ENCODE assay signal across 18 cellular contexts in the genomic region with DNA sequence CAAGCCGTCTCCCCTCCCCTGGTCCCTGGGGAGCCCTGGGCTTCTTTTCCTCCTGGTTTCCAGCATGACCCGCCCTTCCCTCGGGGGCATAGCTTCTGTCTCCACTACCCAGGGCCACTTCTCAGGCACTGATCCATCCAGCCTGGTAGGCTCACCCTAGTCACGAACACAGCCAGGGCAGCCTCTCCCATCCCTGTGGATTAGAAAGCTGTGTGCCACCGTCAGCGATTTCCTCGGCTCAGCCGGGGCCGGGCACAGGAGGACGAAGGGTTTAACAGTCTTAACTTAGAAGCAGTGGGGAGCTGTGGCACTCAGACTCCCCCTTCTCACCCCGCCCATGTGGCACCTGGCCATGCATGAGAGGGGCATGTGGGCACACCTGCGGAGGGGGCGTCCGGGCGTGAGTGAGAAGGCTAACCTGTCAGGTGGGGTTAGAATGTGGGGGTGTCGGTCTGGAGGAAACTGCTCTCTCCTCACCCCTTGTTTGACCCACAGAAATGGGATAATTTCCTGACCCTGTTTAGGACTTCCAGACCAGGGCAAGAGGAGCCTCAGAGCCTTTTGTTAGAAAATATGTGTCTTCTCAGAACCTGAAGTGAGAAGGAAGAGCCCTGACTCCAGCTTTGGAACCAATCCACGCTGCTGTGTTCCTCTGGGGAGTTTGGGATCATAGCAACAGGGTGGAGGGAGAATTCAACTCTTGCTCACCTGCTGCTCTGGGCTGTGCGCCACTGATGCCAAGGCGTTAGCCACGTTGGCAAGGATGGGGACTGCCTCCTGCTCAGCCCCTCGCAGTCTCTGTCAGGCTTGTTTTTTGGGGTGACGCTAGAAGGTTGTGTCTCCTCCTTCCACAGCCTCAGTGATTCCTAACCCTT. TPM values are rescaled to one million over a fixed set of nuclear protein-coding genes. Genes with fewer than 3 reads are reported as not detected.
A peak's percentile ranks its signal among the peaks of the same experiment; 100 is the strongest.
DNase-seq lines count a peak whose midpoint lies in the region; ATAC-seq, FAIRE-seq and TF ChIP-seq lines count a peak whose summit lies in the region.
"Had no signal": no experiment of that assay in that cellular context is flagged by ENCODE, and none has a peak within 500 bp of the region (broad histone marks: within the 10 kb centered on the region; RNA-seq: fewer than 3 reads in every experiment).

No MANE protein-coding gene starts in this region.

- FAIRE-seq in D721Med (lab: Jason Lieb, UNC), result no peak
- FAIRE-seq: urothelium cell line had no signal

- DNase-seq in NCI-H2107 treated with DMSO at 0.1 percent for 48 hours (lab: John Stamatoyannopoulos, UW; ENCODE audit: unreplicated experiment) (peak; percentile 9), NCI-H2107 (lab: John Stamatoyannopoulos, UW) (no peak), D721Med (ENCODE audit: insufficient read length, low spot score) (peak; percentile 73), osteocyte (ENCODE audit: extremely low spot score, unreplicated experiment) (peak; percentile 82), DMS 273 treated with DMSO at 0.1 percent for 48 hours (lab: John Stamatoyannopoulos, UW) (no peak), GM23248 (no peak)
- no peak for DNase-seq in central memory CD8-positive, alpha-beta T cell (ENCODE audit: low spot score in 2 of 2)
- DNase-seq: activated naive CD8-positive, alpha-beta T cell treated with anti-CD3 and anti-CD28 coated beads for 36 hours; COR-L47; endodermal cell; left ventricle myocardium superior; NCI-H446; T1000 had no signal

- no peak overlapping the region for H3K4me2 ChIP-seq in GM23248 (ENCODE audit: unreplicated experiment)
- H3K4me2 ChIP-seq: neural progenitor cell had no signal

- no peak overlapping the region for H2AFZ ChIP-seq in GM23248
- H2AFZ ChIP-seq: neural progenitor cell had no signal

- H3K4me3 Mint-ChIP-seq in central memory CD8-positive, alpha-beta T cell, result no peak overlapping the region
- H3K4me3 Mint-ChIP-seq in osteocyte (ENCODE audit: unreplicated experiment), result no peak overlapping the region
- H3K4me3 Mint-ChIP-seq: activated naive CD8-positive, alpha-beta T cell treated with anti-CD3 and anti-CD28 coated beads for 36 hours; endodermal cell; neural progenitor cell had no signal

- H4K20me1 ChIP-seq in GM23248 (ENCODE audit: insufficient read depth), result no peaks in the 10 kb centered on the region

- ATAC-seq in central memory CD8-positive, alpha-beta T cell (replicated peaks; ENCODE audit: extremely low read depth, poor library complexity, severe bottlenecking), result no peak
- no peak for ATAC-seq in GM21381 (IDR thresholded peaks at IDR 0.05; ENCODE audit: unreplicated experiment)
- ATAC-seq: left ventricle myocardium superior, mucosa of descending colon had no signal

- no peaks in the 10 kb centered on the region for H3K36me3 ChIP-seq in GM23248 (ENCODE audit: low read depth)
- H3K36me3 ChIP-seq: neural progenitor cell had no signal

- no peaks in the 10 kb centered on the region for H3K79me2 ChIP-seq in GM23248 (ENCODE audit: insufficient read depth)

- no peaks in the 10 kb centered on the region for H3K9me2 ChIP-seq in GM23248 (ENCODE audit: insufficient read depth)

- H3K9me3 ChIP-seq in GM23248 (ENCODE audit: low read depth), result no peaks in the 10 kb centered on the region
- H3K9me3 ChIP-seq: mucosa of descending colon had no signal

- no peaks in the 10 kb centered on the region for H3K27me3 ChIP-seq in GM23248 (replicated peaks; ENCODE audit: insufficient read depth)
- H3K27me3 ChIP-seq: neural progenitor cell had no signal

- in situ Hi-C loops in GM23248 (cut with MboI), result no loop called here

- H3K27ac Mint-ChIP-seq in central memory CD8-positive, alpha-beta T cell (ENCODE audit: low read depth), result peak overlapping the region; percentile 72
- H3K27ac Mint-ChIP-seq in osteocyte (ENCODE audit: unreplicated experiment), result no peak overlapping the region
- H3K27ac Mint-ChIP-seq: activated naive CD8-positive, alpha-beta T cell treated with anti-CD3 and anti-CD28 coated beads for 36 hours; endodermal cell; neural progenitor cell had no signal

- no peaks in the 10 kb centered on the region for H3K4me1 ChIP-seq in GM23248 (ENCODE audit: insufficient read depth)
- H3K4me1 ChIP-seq: neural progenitor cell had no signal

- TF ChIP-seq CTCF in D721Med (IDR thresholded peaks at IDR 0.05; ENCODE audit: insufficient read depth, missing control alignments) (no peak), osteocyte (IDR thresholded peaks at IDR 0.05) (no peak)

- no peaks in the 10 kb centered on the region for H3K9me3 Mint-ChIP-seq in central memory CD8-positive, alpha-beta T cell
- no peaks in the 10 kb centered on the region for H3K9me3 Mint-ChIP-seq in osteocyte (ENCODE audit: unreplicated experiment)
- H3K9me3 Mint-ChIP-seq: activated naive CD8-positive, alpha-beta T cell treated with anti-CD3 and anti-CD28 coated beads for 36 hours; endodermal cell; neural progenitor cell had no signal

- H3K9ac ChIP-seq in GM23248, result no peak overlapping the region
- H3K9ac ChIP-seq: neural progenitor cell had no signal

- peaks cover 12% of the 10 kb centered on the region for H3K36me3 Mint-ChIP-seq in central memory CD8-positive, alpha-beta T cell (ENCODE audit: insufficient read depth)
- no peaks in the 10 kb centered on the region for H3K36me3 Mint-ChIP-seq in osteocyte (ENCODE audit: unreplicated experiment)
- H3K36me3 Mint-ChIP-seq: activated naive CD8-positive, alpha-beta T cell treated with anti-CD3 and anti-CD28 coated beads for 36 hours had no signal

- no peak overlapping the region for H3K4me3 ChIP-seq in GM23248
- H3K4me3 ChIP-seq: mucosa of descending colon, neural progenitor cell had no signal

- no peaks in the 10 kb centered on the region for H3K27me3 Mint-ChIP-seq in central memory CD8-positive, alpha-beta T cell
- peaks cover 10% of the 10 kb centered on the region for H3K27me3 Mint-ChIP-seq in osteocyte (ENCODE audit: unreplicated experiment)
- H3K27me3 Mint-ChIP-seq: activated naive CD8-positive, alpha-beta T cell treated with anti-CD3 and anti-CD28 coated beads for 36 hours had no signal

- H3K4me1 Mint-ChIP-seq in central memory CD8-positive, alpha-beta T cell, result peaks cover 34% of the 10 kb centered on the region
- H3K4me1 Mint-ChIP-seq in osteocyte (ENCODE audit: unreplicated experiment), result no peaks in the 10 kb centered on the region
- H3K4me1 Mint-ChIP-seq: neural progenitor cell had no signal

- no peaks in the 10 kb centered on the region for H3F3A ChIP-seq in GM23248 (ENCODE audit: insufficient read depth)

- 54 to 55% methylated on average over 20 to 22 of the region's 22 CpGs for WGBS in GM23248 (ENCODE audit: low coverage in 1 of 2, low lambda C conversion rate in 2 of 2, missing lambda C conversion rate in 2 of 2), 2 experiments

- H3K27ac ChIP-seq in GM23248, result no peak overlapping the region
- H3K27ac ChIP-seq: HL-60, neural progenitor cell had no signal

RNA-seq across cellular contexts. Expression of a gene that starts 14.6 kb away (rescaled TPM):
- 0.21 TPM in 1 of 2 replicates, not detected in the other for total RNA-seq in osteocyte
- not detected in 2 replicates for total RNA-seq in GM23248 (2014; rRNA removed; shearing (Covaris generic))
- polyA plus RNA-seq in GM23248 (2016; fragmentation: Nextera tagmentation; extraction: Ambion mirVana), result 0.11 TPM in 1 of 2 replicates, not detected in the other

Comparison
In these comparisons a context has a peak if more than half of its experiments do, and no peak if none do; other contexts are left out.
1. DNase-seq: peak in NCI-H2107 treated with DMSO at 0.1 percent for 48 hours (single experiment), D721Med (single experiment) and osteocyte (single experiment); none in NCI-H2107 (single experiment), central memory CD8-positive, alpha-beta T cell (0 of 2), DMS 273 treated with DMSO at 0.1 percent for 48 hours (single experiment) and GM23248 (single experiment).